ENCODE assay signal across 8 cellular contexts in genomic region chr16:48385272-48385953, GRCh38. TPM values are rescaled to one million over a fixed set of nuclear protein-coding genes. Genes with fewer than 3 reads are reported as not detected.
DNase-seq lines count a peak whose midpoint lies in the region; ATAC-seq and TF ChIP-seq lines count a peak whose summit lies in the region.

Gene SIAH1, minus strand, starts transcription at chr16:48385413. Its CDS starts 22,985 bp downstream, at chr16:48362428.

- DNase-seq in AG08395 (ENCODE audit: low spot score): peak; percentile 94
- DNase-seq in NCI-H69 (lab: John Stamatoyannopoulos, UW): peak; percentile 88
- peak; percentile 74 to 77 for DNase-seq in activated CD4-positive, alpha-beta T cell treated with anti-CD3 and anti-CD28 coated beads, Interleukin-2, amount 50 U/mL, for 24 hours (ENCODE audit: low read depth in 1 of 2, low spot score in 1 of 2)
- DNase-seq in dermis blood vessel endothelial cell: peak; percentile 88
- peak; percentile 88 for DNase-seq in right lobe of liver
- DNase-seq in stimulated activated CD4-positive, alpha-beta T cell treated with anti-CD3 and anti-CD28 coated beads, Interleukin-4, amount 100 ng/mL, for 24 hours: peak; percentile 85

- TF ChIP-seq CTCF in right lobe of liver (IDR thresholded peaks at IDR 0.05): peak in 1 of 4 donors; percentile 13

- peak within 1 kb of the TSS; percentile 99 to 100 (median 99) for H3K27ac ChIP-seq in right lobe of liver

- 0% methylated on average over 19 of the region's 96 CpGs for WGBS in right lobe of liver (ENCODE audit: insufficient coverage, low coverage, low lambda C conversion rate, missing lambda C conversion rate)

- H3K27me3 ChIP-seq in right lobe of liver: no peaks in the 10 kb centered on the region

- H3K9me3 ChIP-seq in right lobe of liver: no peaks in the 10 kb centered on the region

- no peaks in the 10 kb centered on the region for H3K36me3 ChIP-seq in right lobe of liver

- H3K4me1 ChIP-seq in right lobe of liver: peaks cover 0 to 31% (median 14%) of the 10 kb centered on the region in 4 donors

- ATAC-seq in GM18868 (IDR thresholded peaks at IDR 0.05; ENCODE audit: unreplicated experiment) (peak; percentile 68), HG03103 (IDR thresholded peaks at IDR 0.05; ENCODE audit: low read depth, unreplicated experiment) (peak; percentile 73), right lobe of liver (peak; percentile 76 to 87 (median 80))

- peak within 1 kb of the TSS; percentile 79 to 96 (median 91) for H3K4me3 ChIP-seq in right lobe of liver

- intact Hi-C loops in right lobe of liver (cut with DNase I): no loop called here

- TF ChIP-seq POLR2A in right lobe of liver (IDR thresholded peaks at IDR 0.05): peak; percentile 98

RNA-seq across cellular contexts. Expression of gene SIAH1, which starts in this region (rescaled TPM):
- 25.9 and 35.6 TPM in 2 replicates for total RNA-seq in dermis blood vessel endothelial cell
- 10 to 100 TPM in 5 of 6 experiments, 1 to 10 TPM in 1; 8.1 to 14.0 (median 11.5) TPM for total RNA-seq in right lobe of liver

Comparison
In these comparisons a context has a peak if more than half of its experiments do, and no peak if none do; other contexts are left out.
1. Peak in every context shown above with its lines: DNase-seq, ATAC-seq, H3K4me3 ChIP-seq and H3K27ac ChIP-seq.